In genomic region chr6:137214931-137215330, GRCh38 we compare ENCODE assay signal across 1 cellular context.
TF ChIP-seq lines count a peak whose summit lies in the region.

No MANE protein-coding gene starts in this region.

TF ChIP-seq in K562, 482 proteins besides CTCF, POLR2A, EP300 and RAD21:
- TF ChIP-seq ZBTB5 (IDR thresholded peaks at IDR 0.05): no peak
- 0 out of 2 replicates have a peak, but pooled peaks have one; percentile 19 for TF ChIP-seq ZNF277 (CRISPR knock-in tag; IDR thresholded peaks at IDR 0.05; ENCODE audit: borderline replicate concordance)
- no peak for TF ChIP-seq CBFB (CRISPR knock-in tag; IDR thresholded peaks at IDR 0.05)
- no peak for TF ChIP-seq CHAMP1 (IDR thresholded peaks at IDR 0.05)
- TF ChIP-seq ZNF324 (CRISPR knock-in tag; IDR thresholded peaks at IDR 0.05): no peak
- no peak for TF ChIP-seq ZNF699 (CRISPR knock-in tag; IDR thresholded peaks at IDR 0.05; ENCODE audit: insufficient replicate concordance)
- no peak for TF ChIP-seq RBM17 (IDR thresholded peaks at IDR 0.05; ENCODE audit: borderline replicate concordance, low read depth, low read length)
- TF ChIP-seq CEBPG (CRISPR knock-in tag; IDR thresholded peaks at IDR 0.05): no peak
- 0 out of 4 replicates have a peak, but pooled peaks of 1 of the 2 experiments have one; percentile 36 for TF ChIP-seq CEBPG (tag; conservative IDR thresholded peaks at IDR 0.05 in 1 of 2, IDR thresholded peaks at IDR 0.05 in 1 of 2)
- TF ChIP-seq THRAP3 (IDR thresholded peaks at IDR 0.05; ENCODE audit: borderline replicate concordance): no peak
- no peak for TF ChIP-seq ZFP91 (CRISPR knock-in tag; IDR thresholded peaks at IDR 0.05)
- TF ChIP-seq ZNF444 (CRISPR knock-in tag; IDR thresholded peaks at IDR 0.05): no peak
- TF ChIP-seq ZFPM2 (CRISPR knock-in tag; IDR thresholded peaks at IDR 0.05): no peak
- TF ChIP-seq TEAD1 (CRISPR knock-in tag; IDR thresholded peaks at IDR 0.05): no peak
- TF ChIP-seq RBM15 (IDR thresholded peaks at IDR 0.05; ENCODE audit: insufficient read depth, low read length): no peak
- TF ChIP-seq EWSR1 (IDR thresholded peaks at IDR 0.05; ENCODE audit: borderline replicate concordance, low read depth, partially characterized antibody): no peak
- no peak for TF ChIP-seq KLF6 (CRISPR knock-in tag; IDR thresholded peaks at IDR 0.05; ENCODE audit: borderline replicate concordance)
- no peak for TF ChIP-seq IRF2 (CRISPR knock-in tag; IDR thresholded peaks at IDR 0.05)
- no peak for TF ChIP-seq MITF (IDR thresholded peaks at IDR 0.05)
- TF ChIP-seq SMARCE1 (IDR thresholded peaks at IDR 0.05): no peak
- TF ChIP-seq MBD1 (CRISPR knock-in tag; IDR thresholded peaks at IDR 0.05): 0 out of 2 replicates have a peak, but pooled peaks have one; percentile 35
- TF ChIP-seq CEBPB (tag; IDR thresholded peaks at IDR 0.05): peak; percentile 35; the same call in 1 of the 2 replicates
